Comparison of ENCODE assay signal across 11 cellular contexts in genomic region chr1:198677027-198677426, GRCh38. TPM values are rescaled to one million over a fixed set of nuclear protein-coding genes. Genes with fewer than 3 reads are reported as not detected.
A peak's percentile ranks its signal among the peaks of the same experiment; 100 is the strongest.
DNase-seq lines count a peak whose midpoint lies in the region; ATAC-seq, FAIRE-seq and TF ChIP-seq lines count a peak whose summit lies in the region.
"Had no signal": no experiment of that assay in that cellular context is flagged by ENCODE, and none has a peak within 500 bp of the region (broad histone marks: within the 10 kb centered on the region; RNA-seq: fewer than 3 reads in every experiment).

No MANE protein-coding gene starts in this region.

- H3K4me1 Mint-ChIP-seq in CD8-positive, alpha-beta T cell (ENCODE audit: low read depth) = peaks cover 84% of the 10 kb centered on the region
- H3K4me1 Mint-ChIP-seq in activated CD4-positive, alpha-beta memory T cell treated with anti-CD3 and anti-CD28 coated beads for 36 hours (ENCODE audit: low read depth) = peaks cover 86% of the 10 kb centered on the region
- H3K4me1 Mint-ChIP-seq in memory B cell (peaks cover 52% of the 10 kb centered on the region), WTC11 (peaks cover 22% of the 10 kb centered on the region)

- no peaks in the 10 kb centered on the region for H3K27me3 Mint-ChIP-seq in CD8-positive, alpha-beta T cell (ENCODE audit: low read depth)
- no peaks in the 10 kb centered on the region for H3K27me3 Mint-ChIP-seq in activated CD4-positive, alpha-beta memory T cell treated with anti-CD3 and anti-CD28 coated beads for 36 hours
- H3K27me3 Mint-ChIP-seq in memory B cell = no peaks in the 10 kb centered on the region
- no peaks in the 10 kb centered on the region for H3K27me3 Mint-ChIP-seq in WTC11 (ENCODE audit: low read depth)

- peaks cover 5% of the 10 kb centered on the region for H3K36me3 ChIP-seq in CD8-positive, alpha-beta T cell (ENCODE audit: insufficient read depth, low read length)

- no peak for TF ChIP-seq CTCF in CD8-positive, alpha-beta T cell (IDR thresholded peaks at IDR 0.05)
- TF ChIP-seq CTCF in WTC11 (IDR thresholded peaks at IDR 0.05) = no peak

- peak; percentile 75 for FAIRE-seq in GM19239 (lab: Jason Lieb, UNC)

- no peak overlapping the region for H3K4me3 ChIP-seq in CD8-positive, alpha-beta T cell (ENCODE audit: low read depth, low read length)
- H3K4me3 ChIP-seq: testis had no signal

- intact Hi-C loops in CD8-positive, alpha-beta T cell (cut with DNase I, micrococcal nuclease) = loop anchor here (1.0 to 2.0 kb wide), 2 partner anchors 8 to 14 kb away; no protein-coding TSS in a partner anchor
- intact Hi-C loops in activated CD4-positive, alpha-beta memory T cell treated with anti-CD3 and anti-CD28 coated beads for 36 hours (cut with micrococcal nuclease) = loop anchor here (1.0 kb wide), 1 partner anchor 8 kb away; no protein-coding TSS in a partner anchor

- H3K9me3 Mint-ChIP-seq in CD8-positive, alpha-beta T cell = no peaks in the 10 kb centered on the region
- H3K9me3 Mint-ChIP-seq in activated CD4-positive, alpha-beta memory T cell treated with anti-CD3 and anti-CD28 coated beads for 36 hours = no peaks in the 10 kb centered on the region
- H3K9me3 Mint-ChIP-seq in memory B cell (peaks cover 5% of the 10 kb centered on the region), WTC11 (no peaks in the 10 kb centered on the region)
- H3K9me3 Mint-ChIP-seq: nephron progenitor cell had no signal

- ATAC-seq in CD8-positive, alpha-beta T cell = no peak
- no peak for ATAC-seq in memory B cell (ENCODE audit: low read depth)
- ATAC-seq in WTC11 = no peak
- ATAC-seq: left colon had no signal

- DNase-seq in CD8-positive, alpha-beta T cell = no peak
- DNase-seq in GM19239 (ENCODE audit: insufficient read length, low spot score) (no peak), memory B cell (ENCODE audit: low spot score in 2 of 2) (no peak), WTC11 (ENCODE audit: low spot score) (no peak), KG1 (lab: John Stamatoyannopoulos, UW) (no peak), mesenteric fat pad (ENCODE audit: low spot score) (no peak)
- no peak for DNase-seq in activated CD4-positive, alpha-beta memory T cell treated with anti-CD3 and anti-CD28 coated beads for 36 hours
- DNase-seq: left colon, NCI-H1930, nephron progenitor cell, testis had no signal

- H3K36me3 Mint-ChIP-seq in CD8-positive, alpha-beta T cell = peaks cover 53% of the 10 kb centered on the region
- H3K36me3 Mint-ChIP-seq in activated CD4-positive, alpha-beta memory T cell treated with anti-CD3 and anti-CD28 coated beads for 36 hours = peaks cover 62% of the 10 kb centered on the region
- H3K36me3 Mint-ChIP-seq in memory B cell (peaks cover 32% of the 10 kb centered on the region), WTC11 (no peaks in the 10 kb centered on the region)

- POLR2A ChIA-PET in CD8-positive, alpha-beta T cell (lab: Charles Lee) = interaction anchor here (0.5 kb wide), 1 partner anchor 80 kb away, joined by 3 read pairs; no protein-coding TSS in a partner anchor
- POLR2A ChIA-PET in activated CD4-positive, alpha-beta memory T cell treated with anti-CD3 and anti-CD28 coated beads for 36 hours (lab: Charles Lee) = interaction anchor here (0.7 to 11.5 kb wide), 6 partner anchors 9 to 56 kb away, joined by 3 to 114 read pairs (median 4); partner anchors contain the start of gene PTPRC
- POLR2A ChIA-PET in WTC11 (lab: Charles Lee) = no interaction called here

- CTCF ChIA-PET in CD8-positive, alpha-beta T cell (lab: Charles Lee) = interaction anchor here (1.3 kb wide), 1 partner anchor 9 kb away, joined by 5 read pairs; no protein-coding TSS in a partner anchor
- CTCF ChIA-PET in activated CD4-positive, alpha-beta memory T cell treated with anti-CD3 and anti-CD28 coated beads for 36 hours (lab: Charles Lee) = interaction anchor here (1.5 to 1.7 kb wide), 3 partner anchors 10 to 15 kb away, joined by 4 to 8 read pairs (median 6); no protein-coding TSS in a partner anchor
- CTCF ChIA-PET in WTC11 (lab: Charles Lee) = interaction anchor here (1.4 kb wide), 1 partner anchor 22 kb away, joined by 4 read pairs; no protein-coding TSS in a partner anchor

- no peaks in the 10 kb centered on the region for H3K27me3 ChIP-seq in CD8-positive, alpha-beta T cell (ENCODE audit: insufficient read depth, low read length)
- H3K27me3 ChIP-seq: testis had no signal

- peak overlapping the region; percentile 93 for H3K27ac Mint-ChIP-seq in CD8-positive, alpha-beta T cell
- H3K27ac Mint-ChIP-seq in activated CD4-positive, alpha-beta memory T cell treated with anti-CD3 and anti-CD28 coated beads for 36 hours = peak overlapping the region; percentile 95
- H3K27ac Mint-ChIP-seq in memory B cell = peak overlapping the region; percentile 98
- no peak overlapping the region for H3K27ac Mint-ChIP-seq in WTC11
- H3K27ac Mint-ChIP-seq: nephron progenitor cell had no signal

- H3K4me3 Mint-ChIP-seq in CD8-positive, alpha-beta T cell = peak overlapping the region; percentile 79
- H3K4me3 Mint-ChIP-seq in activated CD4-positive, alpha-beta memory T cell treated with anti-CD3 and anti-CD28 coated beads for 36 hours = peak overlapping the region; percentile 83
- H3K4me3 Mint-ChIP-seq in memory B cell (peak overlapping the region; percentile 47), WTC11 (no peak overlapping the region)
- H3K4me3 Mint-ChIP-seq: nephron progenitor cell had no signal

- no peaks in the 10 kb centered on the region for H3K9me3 ChIP-seq in CD8-positive, alpha-beta T cell (ENCODE audit: low read length)
- H3K9me3 ChIP-seq: testis had no signal

- peak overlapping the region; percentile 19 for H3K27ac ChIP-seq in CD8-positive, alpha-beta T cell (ENCODE audit: low read depth, low read length)
- H3K27ac ChIP-seq: testis had no signal

- H3K4me1 ChIP-seq in CD8-positive, alpha-beta T cell (ENCODE audit: insufficient read depth, low read length) = peaks cover 91% of the 10 kb centered on the region
- H3K4me1 ChIP-seq: testis had no signal

TF ChIP-seq in WTC11, 78 proteins besides CTCF, POLR2A, EP300 and RAD21 (continues in another document):
- TF ChIP-seq SMAD3 (CRISPR knock-in tag; IDR thresholded peaks at IDR 0.05; ENCODE audit: borderline replicate concordance) (no peak), USF1 (CRISPR knock-in tag; IDR thresholded peaks at IDR 0.05) (no peak), CBFB (CRISPR knock-in tag; IDR thresholded peaks at IDR 0.05; ENCODE audit: low read depth) (no peak), ETV6 (CRISPR knock-in tag; IDR thresholded peaks at IDR 0.05) (no peak)
- TF ChIP-seq, protein P1, sequence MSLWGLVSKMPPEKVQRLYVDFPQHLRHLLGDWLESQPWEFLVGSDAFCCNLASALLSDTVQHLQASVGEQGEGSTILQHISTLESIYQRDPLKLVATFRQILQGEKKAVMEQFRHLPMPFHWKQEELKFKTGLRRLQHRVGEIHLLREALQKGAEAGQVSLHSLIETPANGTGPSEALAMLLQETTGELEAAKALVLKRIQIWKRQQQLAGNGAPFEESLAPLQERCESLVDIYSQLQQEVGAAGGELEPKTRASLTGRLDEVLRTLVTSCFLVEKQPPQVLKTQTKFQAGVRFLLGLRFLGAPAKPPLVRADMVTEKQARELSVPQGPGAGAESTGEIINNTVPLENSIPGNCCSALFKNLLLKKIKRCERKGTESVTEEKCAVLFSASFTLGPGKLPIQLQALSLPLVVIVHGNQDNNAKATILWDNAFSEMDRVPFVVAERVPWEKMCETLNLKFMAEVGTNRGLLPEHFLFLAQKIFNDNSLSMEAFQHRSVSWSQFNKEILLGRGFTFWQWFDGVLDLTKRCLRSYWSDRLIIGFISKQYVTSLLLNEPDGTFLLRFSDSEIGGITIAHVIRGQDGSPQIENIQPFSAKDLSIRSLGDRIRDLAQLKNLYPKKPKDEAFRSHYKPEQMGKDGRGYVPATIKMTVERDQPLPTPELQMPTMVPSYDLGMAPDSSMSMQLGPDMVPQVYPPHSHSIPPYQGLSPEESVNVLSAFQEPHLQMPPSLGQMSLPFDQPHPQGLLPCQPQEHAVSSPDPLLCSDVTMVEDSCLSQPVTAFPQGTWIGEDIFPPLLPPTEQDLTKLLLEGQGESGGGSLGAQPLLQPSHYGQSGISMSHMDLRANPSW (CRISPR knock-in tag; conservative IDR thresholded peaks at IDR 0.05; ENCODE audit: low read depth) = no peak

RNA-seq across cellular contexts. Expression of gene PTPRC, which starts 38.2 kb away (rescaled TPM):
- 100 to 1,000 TPM; 603 to 634 TPM for total RNA-seq in CD8-positive, alpha-beta T cell
- 100 to 1,000 TPM; 495 to 503 TPM for total RNA-seq in activated CD4-positive, alpha-beta memory T cell treated with anti-CD3 and anti-CD28 coated beads for 36 hours
- total RNA-seq in WTC11 (2021) = 0.71 to 1.4 TPM (median 1.2 TPM) in 3 replicates
- 65.8 TPM for total RNA-seq in mesenteric fat pad

Comparison
In these comparisons a context has a peak if more than half of its experiments do, and no peak if none do; other contexts are left out.
1. RNA of gene PTPRC, which starts 38.2 kb away (total RNA-seq): 603 to 634 TPM in CD8-positive, alpha-beta T cell, 495 to 503 TPM in activated CD4-positive, alpha-beta memory T cell treated with anti-CD3 and anti-CD28 coated beads for 36 hours and 65.8 TPM in mesenteric fat pad (single experiment); 0.71 to 1.4 TPM in WTC11; every median in the first group is over 10 times any median in the second.